ENCODE assay signal across 24 cellular contexts in genomic region chr14:70047598-70048312, GRCh38.
"Had no signal": no experiment of that assay in that cellular context is flagged by ENCODE, and none has a peak within 500 bp of the region (broad histone marks: within the 10 kb centered on the region; RNA-seq: fewer than 3 reads in every experiment).

No MANE protein-coding gene starts in this region.

- H3K4me3 ChIP-seq: adrenal gland, gastroesophageal sphincter, spleen, testis, transverse colon had no signal

- FAIRE-seq: endothelial cell of umbilical vein, kidney, TTC549 had no signal

- H3K9me3 ChIP-seq: adrenal gland, gastroesophageal sphincter, spleen, testis, transverse colon had no signal

- DNase-seq: activated CD4-positive, alpha-beta memory T cell treated with anti-CD3 and anti-CD28 coated beads for 36 hours; activated CD4-positive, alpha-beta T cell treated with anti-CD3 and anti-CD28 coated beads, Interleukin-2, amount 10 ng/mL, durations not matched to agents 24 days and 14 days; activated CD4-positive, CD25-positive, alpha-beta regulatory T cell treated with anti-CD3 and anti-CD28 coated beads, Interleukin-2, amount 50 U/mL, for 72 hours; activated CD8-positive, alpha-beta memory T cell treated with anti-CD3 and anti-CD28 coated beads, Interleukin-2, amount 50 U/mL, for 4 hours; activated effector memory CD4-positive, alpha-beta T cell treated with anti-CD3 and anti-CD28 coated beads, Interleukin-2, amount 50 U/mL, for 16 hours; activated naive CD4-positive, alpha-beta T cell treated with anti-CD3 and anti-CD28 coated beads for 36 hours; activated naive CD8-positive, alpha-beta T cell treated with anti-CD3 and anti-CD28 coated beads for 36 hours; activated T-cell treated with anti-CD3 and anti-CD28 coated beads, Interleukin-2, amount 50 U/mL, for 1 hour; adrenal gland; aorta; hippocampal formation; immature natural killer cell; kidney; naive thymus-derived CD8-positive, alpha-beta T cell; nucleus accumbens; right cardiac atrium; spleen; stimulated activated naive CD4-positive, alpha-beta T cell treated with Interleukin-2 at 50 U/mL for 16 hours; T-helper 9 cell; testis; transverse colon had no signal

- H3K4me1 ChIP-seq: adrenal gland, gastroesophageal sphincter, spleen, testis had no signal

- ATAC-seq: gastroesophageal sphincter; naive thymus-derived CD8-positive, alpha-beta T cell; right cardiac atrium had no signal

- H3K27ac ChIP-seq: adrenal gland, gastroesophageal sphincter, spleen, testis, transverse colon had no signal

- H3K36me3 ChIP-seq: adrenal gland, gastroesophageal sphincter, spleen, transverse colon had no signal

- H3K27me3 ChIP-seq: adrenal gland, testis had no signal
